1 cellular context compared by ENCODE assay signal in the genomic region with DNA sequence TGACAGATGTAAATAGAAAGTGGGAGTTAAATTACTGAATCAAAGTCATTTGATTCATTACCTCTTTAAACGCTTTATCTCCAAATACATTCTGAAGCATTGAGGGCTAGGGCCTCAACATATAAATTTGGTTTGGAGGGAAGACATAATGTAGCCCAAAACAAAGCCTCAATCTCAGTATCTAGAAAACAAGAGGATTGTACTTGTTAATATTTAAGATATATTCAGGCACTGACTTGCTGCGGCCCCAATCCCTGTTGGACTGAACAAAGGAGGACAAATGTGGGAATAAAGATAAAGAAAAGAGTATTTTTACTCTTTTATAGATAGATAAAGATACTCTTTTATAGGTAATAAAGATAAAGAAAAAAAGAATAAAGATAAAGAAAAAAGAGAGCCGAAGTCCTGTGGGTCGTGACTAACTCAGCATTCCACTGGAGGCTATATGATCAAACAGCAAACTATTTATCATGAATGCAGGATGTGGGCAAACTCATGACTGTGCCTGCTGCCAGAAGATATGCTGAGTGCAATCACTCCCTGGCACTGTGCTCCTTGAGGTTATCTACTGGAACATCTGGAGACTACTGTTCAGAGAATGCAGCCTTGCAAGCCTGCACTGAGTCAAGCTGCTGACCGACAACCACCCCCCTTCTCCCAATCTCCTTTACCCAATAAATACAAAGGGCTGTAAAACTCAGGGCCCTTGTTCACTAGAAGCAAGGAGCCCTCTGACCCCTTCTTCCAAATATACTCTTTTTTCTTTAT.
A peak's percentile ranks its signal among the peaks of the same experiment; 100 is the strongest.
TF ChIP-seq lines count a peak whose summit lies in the region.

No MANE protein-coding gene starts in this region.

TF ChIP-seq in K562, 482 proteins besides CTCF, POLR2A, EP300 and RAD21 (continued from another document and continues in another):
- TF ChIP-seq, protein P1, sequence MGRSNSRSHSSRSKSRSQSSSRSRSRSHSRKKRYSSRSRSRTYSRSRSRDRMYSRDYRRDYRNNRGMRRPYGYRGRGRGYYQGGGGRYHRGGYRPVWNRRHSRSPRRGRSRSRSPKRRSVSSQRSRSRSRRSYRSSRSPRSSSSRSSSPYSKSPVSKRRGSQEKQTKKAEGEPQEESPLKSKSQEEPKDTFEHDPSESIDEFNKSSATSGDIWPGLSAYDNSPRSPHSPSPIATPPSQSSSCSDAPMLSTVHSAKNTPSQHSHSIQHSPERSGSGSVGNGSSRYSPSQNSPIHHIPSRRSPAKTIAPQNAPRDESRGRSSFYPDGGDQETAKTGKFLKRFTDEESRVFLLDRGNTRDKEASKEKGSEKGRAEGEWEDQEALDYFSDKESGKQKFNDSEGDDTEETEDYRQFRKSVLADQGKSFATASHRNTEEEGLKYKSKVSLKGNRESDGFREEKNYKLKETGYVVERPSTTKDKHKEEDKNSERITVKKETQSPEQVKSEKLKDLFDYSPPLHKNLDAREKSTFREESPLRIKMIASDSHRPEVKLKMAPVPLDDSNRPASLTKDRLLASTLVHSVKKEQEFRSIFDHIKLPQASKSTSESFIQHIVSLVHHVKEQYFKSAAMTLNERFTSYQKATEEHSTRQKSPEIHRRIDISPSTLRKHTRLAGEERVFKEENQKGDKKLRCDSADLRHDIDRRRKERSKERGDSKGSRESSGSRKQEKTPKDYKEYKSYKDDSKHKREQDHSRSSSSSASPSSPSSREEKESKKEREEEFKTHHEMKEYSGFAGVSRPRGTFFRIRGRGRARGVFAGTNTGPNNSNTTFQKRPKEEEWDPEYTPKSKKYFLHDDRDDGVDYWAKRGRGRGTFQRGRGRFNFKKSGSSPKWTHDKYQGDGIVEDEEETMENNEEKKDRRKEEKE (IDR thresholded peaks at IDR 0.05; ENCODE audit: borderline replicate concordance in 1 of 2, control insufficient read depth in 1 of 2, low read depth in 2 of 2, low read length in 1 of 2) = no peak
- TF ChIP-seq MTA2 (IDR thresholded peaks at IDR 0.05; ENCODE audit: low read depth) (peak; percentile 98), SMAD1 (IDR thresholded peaks at IDR 0.05; ENCODE audit: low read depth, low read length, partially characterized antibody) (peak; percentile 75), ZNF512 (tag; IDR thresholded peaks at IDR 0.05) (0 out of 2 replicates have a peak, but pooled peaks have one; percentile 13), PRDM10 (IDR thresholded peaks at IDR 0.05; ENCODE audit: partially characterized antibody) (no peak), CBFA2T2 (conservative IDR thresholded peaks at IDR 0.05) (peak; percentile 99), ZNF263 (CRISPR knock-in tag; IDR thresholded peaks at IDR 0.05; ENCODE audit: borderline replicate concordance) (peak; percentile 58; the same call in 1 of the 2 replicates), SP1 (CRISPR knock-in tag; IDR thresholded peaks at IDR 0.05) (peak; percentile 56; the same call in 1 of the 2 replicates), SRSF9 (IDR thresholded peaks at IDR 0.05; ENCODE audit: borderline replicate concordance, low read depth, low read length) (no peak), MCM2 (IDR thresholded peaks at IDR 0.05; ENCODE audit: low read depth) (no peak), HNRNPH1 (optimal IDR thresholded peaks at IDR 0.05; ENCODE audit: low read depth, low read length) (no peak), HNRNPK (IDR thresholded peaks at IDR 0.05; ENCODE audit: low read depth, low read length, poor library complexity, severe bottlenecking) (no peak), CBX2 (IDR thresholded peaks at IDR 0.05; ENCODE audit: insufficient read depth, low read length, poor library complexity, severe bottlenecking) (no peak), ZBTB1 (CRISPR knock-in tag; IDR thresholded peaks at IDR 0.05; ENCODE audit: borderline replicate concordance, low read depth) (no peak), ZNF436 (CRISPR knock-in tag; IDR thresholded peaks at IDR 0.05) (no peak), KLF1 (tag; IDR thresholded peaks at IDR 0.05) (no peak), CSDE1 (IDR thresholded peaks at IDR 0.05) (no peak; a peak in 1 of 4 replicates), MCM7 (IDR thresholded peaks at IDR 0.05) (no peak), ZNF3 (CRISPR knock-in tag; IDR thresholded peaks at IDR 0.05) (no peak), TFAM (CRISPR knock-in tag; conservative IDR thresholded peaks at IDR 0.05) (no peak), HMBOX1 (IDR thresholded peaks at IDR 0.05) (peak; percentile 85), SMAD4 (CRISPR knock-in tag; conservative IDR thresholded peaks at IDR 0.05) (peak; percentile 95), KDM1A (IDR thresholded peaks at IDR 0.05) (peak; percentile 99), NELFE (IDR thresholded peaks at IDR 0.05; ENCODE audit: insufficient read depth, insufficient read length) (no peak), NFATC3 (IDR thresholded peaks at IDR 0.05) (0 out of 2 replicates have a peak, but pooled peaks have one; percentile 47), NFIX (CRISPR knock-in tag; IDR thresholded peaks at IDR 0.05; ENCODE audit: low read depth) (no peak), ZBED1 (IDR thresholded peaks at IDR 0.05) (peak; percentile 86; the same call in 1 of the 2 replicates), POLR2AphosphoS5 (IDR thresholded peaks at IDR 0.05; ENCODE audit: control insufficient read depth, insufficient read depth, low read depth, low read length) (peak; percentile 96), KHSRP (IDR thresholded peaks at IDR 0.05) (peak; percentile 72; the same call in 1 of the 2 replicates), TAF15 (IDR thresholded peaks at IDR 0.05; ENCODE audit: low read depth, low read length) (no peak), PPARD (CRISPR knock-in tag; IDR thresholded peaks at IDR 0.05) (no peak), ZNF699 (CRISPR knock-in tag; IDR thresholded peaks at IDR 0.05; ENCODE audit: insufficient replicate concordance) (no peak), NKRF (IDR thresholded peaks at IDR 0.05; ENCODE audit: borderline replicate concordance) (no peak), ZNF384 (IDR thresholded peaks at IDR 0.05; ENCODE audit: low read depth, low read length) (no peak), PML (IDR thresholded peaks at IDR 0.05; ENCODE audit: low read length) (peak; percentile 98), POLR2H (tag; IDR thresholded peaks at IDR 0.05; ENCODE audit: low read depth) (no peak), NFE2 (IDR thresholded peaks at IDR 0.05; ENCODE audit: low read depth) (peak; percentile 65; the same call in 1 of the 2 replicates), CBFA2T3 (IDR thresholded peaks at IDR 0.05) (peak; percentile 99), ZNF830 (CRISPR knock-in tag; IDR thresholded peaks at IDR 0.05) (no peak), MEF2A (IDR thresholded peaks at IDR 0.05; ENCODE audit: control insufficient read depth, low read depth, low read length) (peak; percentile 28; the same call in 1 of the 2 replicates)
- TF ChIP-seq, protein P2, sequence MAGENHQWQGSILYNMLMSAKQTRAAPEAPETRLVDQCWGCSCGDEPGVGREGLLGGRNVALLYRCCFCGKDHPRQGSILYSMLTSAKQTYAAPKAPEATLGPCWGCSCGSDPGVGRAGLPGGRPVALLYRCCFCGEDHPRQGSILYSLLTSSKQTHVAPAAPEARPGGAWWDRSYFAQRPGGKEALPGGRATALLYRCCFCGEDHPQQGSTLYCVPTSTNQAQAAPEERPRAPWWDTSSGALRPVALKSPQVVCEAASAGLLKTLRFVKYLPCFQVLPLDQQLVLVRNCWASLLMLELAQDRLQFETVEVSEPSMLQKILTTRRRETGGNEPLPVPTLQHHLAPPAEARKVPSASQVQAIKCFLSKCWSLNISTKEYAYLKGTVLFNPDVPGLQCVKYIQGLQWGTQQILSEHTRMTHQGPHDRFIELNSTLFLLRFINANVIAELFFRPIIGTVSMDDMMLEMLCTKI (IDR thresholded peaks at IDR 0.05; ENCODE audit: partially characterized antibody) = no peak
- TF ChIP-seq, protein P3, sequence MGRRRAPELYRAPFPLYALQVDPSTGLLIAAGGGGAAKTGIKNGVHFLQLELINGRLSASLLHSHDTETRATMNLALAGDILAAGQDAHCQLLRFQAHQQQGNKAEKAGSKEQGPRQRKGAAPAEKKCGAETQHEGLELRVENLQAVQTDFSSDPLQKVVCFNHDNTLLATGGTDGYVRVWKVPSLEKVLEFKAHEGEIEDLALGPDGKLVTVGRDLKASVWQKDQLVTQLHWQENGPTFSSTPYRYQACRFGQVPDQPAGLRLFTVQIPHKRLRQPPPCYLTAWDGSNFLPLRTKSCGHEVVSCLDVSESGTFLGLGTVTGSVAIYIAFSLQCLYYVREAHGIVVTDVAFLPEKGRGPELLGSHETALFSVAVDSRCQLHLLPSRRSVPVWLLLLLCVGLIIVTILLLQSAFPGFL (CRISPR knock-in tag; IDR thresholded peaks at IDR 0.05) = no peak
- TF ChIP-seq, protein P4, sequence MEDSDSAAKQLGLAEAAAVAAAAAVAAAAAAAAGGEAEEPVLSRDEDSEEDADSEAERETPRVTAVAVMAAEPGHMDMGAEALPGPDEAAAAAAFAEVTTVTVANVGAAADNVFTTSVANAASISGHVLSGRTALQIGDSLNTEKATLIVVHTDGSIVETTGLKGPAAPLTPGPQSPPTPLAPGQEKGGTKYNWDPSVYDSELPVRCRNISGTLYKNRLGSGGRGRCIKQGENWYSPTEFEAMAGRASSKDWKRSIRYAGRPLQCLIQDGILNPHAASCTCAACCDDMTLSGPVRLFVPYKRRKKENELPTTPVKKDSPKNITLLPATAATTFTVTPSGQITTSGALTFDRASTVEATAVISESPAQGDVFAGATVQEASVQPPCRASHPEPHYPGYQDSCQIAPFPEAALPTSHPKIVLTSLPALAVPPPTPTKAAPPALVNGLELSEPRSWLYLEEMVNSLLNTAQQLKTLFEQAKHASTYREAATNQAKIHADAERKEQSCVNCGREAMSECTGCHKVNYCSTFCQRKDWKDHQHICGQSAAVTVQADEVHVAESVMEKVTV (CRISPR knock-in tag; IDR thresholded peaks at IDR 0.05) = no peak
- TF ChIP-seq, protein P5, sequence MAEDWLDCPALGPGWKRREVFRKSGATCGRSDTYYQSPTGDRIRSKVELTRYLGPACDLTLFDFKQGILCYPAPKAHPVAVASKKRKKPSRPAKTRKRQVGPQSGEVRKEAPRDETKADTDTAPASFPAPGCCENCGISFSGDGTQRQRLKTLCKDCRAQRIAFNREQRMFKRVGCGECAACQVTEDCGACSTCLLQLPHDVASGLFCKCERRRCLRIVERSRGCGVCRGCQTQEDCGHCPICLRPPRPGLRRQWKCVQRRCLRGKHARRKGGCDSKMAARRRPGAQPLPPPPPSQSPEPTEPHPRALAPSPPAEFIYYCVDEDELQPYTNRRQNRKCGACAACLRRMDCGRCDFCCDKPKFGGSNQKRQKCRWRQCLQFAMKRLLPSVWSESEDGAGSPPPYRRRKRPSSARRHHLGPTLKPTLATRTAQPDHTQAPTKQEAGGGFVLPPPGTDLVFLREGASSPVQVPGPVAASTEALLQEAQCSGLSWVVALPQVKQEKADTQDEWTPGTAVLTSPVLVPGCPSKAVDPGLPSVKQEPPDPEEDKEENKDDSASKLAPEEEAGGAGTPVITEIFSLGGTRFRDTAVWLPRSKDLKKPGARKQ (CRISPR knock-in tag; IDR thresholded peaks at IDR 0.05) = no peak
